In the genomic region with DNA sequence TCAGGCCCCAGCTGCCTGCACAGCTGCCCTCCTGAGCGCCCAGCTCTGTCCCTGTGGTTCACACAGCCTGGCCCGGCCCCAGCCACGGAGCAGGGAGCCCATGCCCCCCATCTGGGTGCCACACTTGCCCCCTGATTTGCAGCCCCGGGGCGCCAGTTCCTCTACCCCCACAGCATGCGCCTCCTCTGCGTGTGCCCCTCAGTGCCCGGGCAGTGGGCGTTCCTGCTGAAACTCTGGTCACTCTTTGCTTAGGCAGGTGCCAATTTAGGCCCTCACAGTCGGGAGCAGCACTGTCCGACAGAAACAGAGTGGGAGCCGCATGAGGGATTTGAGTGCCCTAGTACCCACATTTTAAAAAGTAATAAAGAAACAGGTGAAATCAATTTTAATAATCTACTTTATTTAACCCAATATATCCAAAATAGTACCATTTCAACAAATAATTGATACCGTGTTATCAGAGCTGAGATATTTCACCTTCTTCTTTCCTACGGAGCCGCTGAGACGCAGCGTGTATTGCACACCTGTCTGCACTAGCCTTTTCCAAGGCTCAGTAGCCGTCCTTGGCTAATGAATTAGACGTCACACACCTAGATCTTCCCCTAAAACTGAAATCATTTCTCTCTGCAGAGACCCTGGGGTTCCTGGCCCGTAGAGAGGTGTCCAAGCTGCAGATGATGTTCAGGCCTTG, we compare ENCODE assay signal across 1 cellular context.
TF ChIP-seq lines count a peak whose summit lies in the region.

No MANE protein-coding gene starts in this region.

TF ChIP-seq in IMR-90, 13 proteins besides CTCF, POLR2A, EP300 and RAD21 (continued from another document):
- no peak for TF ChIP-seq SMC3 (IDR thresholded peaks at IDR 0.05; ENCODE audit: low read depth, low read length)
- TF ChIP-seq, protein P1, sequence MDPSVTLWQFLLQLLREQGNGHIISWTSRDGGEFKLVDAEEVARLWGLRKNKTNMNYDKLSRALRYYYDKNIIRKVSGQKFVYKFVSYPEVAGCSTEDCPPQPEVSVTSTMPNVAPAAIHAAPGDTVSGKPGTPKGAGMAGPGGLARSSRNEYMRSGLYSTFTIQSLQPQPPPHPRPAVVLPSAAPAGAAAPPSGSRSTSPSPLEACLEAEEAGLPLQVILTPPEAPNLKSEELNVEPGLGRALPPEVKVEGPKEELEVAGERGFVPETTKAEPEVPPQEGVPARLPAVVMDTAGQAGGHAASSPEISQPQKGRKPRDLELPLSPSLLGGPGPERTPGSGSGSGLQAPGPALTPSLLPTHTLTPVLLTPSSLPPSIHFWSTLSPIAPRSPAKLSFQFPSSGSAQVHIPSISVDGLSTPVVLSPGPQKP (IDR thresholded peaks at IDR 0.05; ENCODE audit: borderline replicate concordance, low read depth, low read length): no peak
- no peak for TF ChIP-seq MAZ (IDR thresholded peaks at IDR 0.05; ENCODE audit: borderline replicate concordance, low read depth, low read length)
- no peak for TF ChIP-seq RCOR1 (IDR thresholded peaks at IDR 0.05; ENCODE audit: insufficient replicate concordance, low read length)
- TF ChIP-seq CHD1 (IDR thresholded peaks at IDR 0.05; ENCODE audit: low read depth, low read length): no peak
- TF ChIP-seq, protein P2, sequence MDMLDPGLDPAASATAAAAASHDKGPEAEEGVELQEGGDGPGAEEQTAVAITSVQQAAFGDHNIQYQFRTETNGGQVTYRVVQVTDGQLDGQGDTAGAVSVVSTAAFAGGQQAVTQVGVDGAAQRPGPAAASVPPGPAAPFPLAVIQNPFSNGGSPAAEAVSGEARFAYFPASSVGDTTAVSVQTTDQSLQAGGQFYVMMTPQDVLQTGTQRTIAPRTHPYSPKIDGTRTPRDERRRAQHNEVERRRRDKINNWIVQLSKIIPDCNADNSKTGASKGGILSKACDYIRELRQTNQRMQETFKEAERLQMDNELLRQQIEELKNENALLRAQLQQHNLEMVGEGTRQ (IDR thresholded peaks at IDR 0.05; ENCODE audit: low read depth, low read length): no peak
- TF ChIP-seq BHLHE40 (IDR thresholded peaks at IDR 0.05; ENCODE audit: low read depth, low read length): no peak
- no peak for TF ChIP-seq RFX5 (IDR thresholded peaks at IDR 0.05; ENCODE audit: low read depth, low read length)
- no peak for TF ChIP-seq MXI1 (IDR thresholded peaks at IDR 0.05; ENCODE audit: borderline replicate concordance, low read depth, low read length)
- TF ChIP-seq FOS (IDR thresholded peaks at IDR 0.05; ENCODE audit: low read depth, low read length): no peak
- TF ChIP-seq NFE2L2 (IDR thresholded peaks at IDR 0.05; ENCODE audit: low read depth, low read length): no peak
- TF ChIP-seq CEBPB (IDR thresholded peaks at IDR 0.05; ENCODE audit: low read depth, low read length): no peak
